Comparison of ENCODE assay signal across 10 cellular contexts in genomic region chr17:77735341-77736206, GRCh38.
A peak's percentile ranks its signal among the peaks of the same experiment; 100 is the strongest.
DNase-seq lines count a peak whose midpoint lies in the region; ATAC-seq and TF ChIP-seq lines count a peak whose summit lies in the region.
"Had no signal": no experiment of that assay in that cellular context is flagged by ENCODE, and none has a peak within 500 bp of the region (broad histone marks: within the 10 kb centered on the region; RNA-seq: fewer than 3 reads in every experiment).

No MANE protein-coding gene starts in this region.

- H3K4me2 ChIP-seq in DND-41 (ENCODE audit: insufficient read depth, low read length) (no peak overlapping the region), parathyroid adenoma (ENCODE audit: low read length) (no peak overlapping the region)

- no peak overlapping the region for H2AFZ ChIP-seq in DND-41 (ENCODE audit: low read depth, low read length)
- H2AFZ ChIP-seq in parathyroid adenoma = peak overlapping the region; percentile 71

- H3K4me1 ChIP-seq in DND-41 (ENCODE audit: insufficient read depth, low read length) (no peaks in the 10 kb centered on the region), endocrine pancreas (ENCODE audit: control insufficient read depth, insufficient read depth, low read length) (no peaks in the 10 kb centered on the region), parathyroid adenoma (peaks cover 6% of the 10 kb centered on the region)
- no peaks in the 10 kb centered on the region for H3K4me1 ChIP-seq in effector memory CD4-positive, alpha-beta T cell (ENCODE audit: control insufficient read depth, insufficient read depth, low read length, poor library complexity, severe bottlenecking)

- DNase-seq in DND-41 = peak; percentile 1
- peak; percentile 98 for DNase-seq in NCI-H2196 (lab: John Stamatoyannopoulos, UW; ENCODE audit: unreplicated experiment)
- DNase-seq in effector memory CD4-positive, alpha-beta T cell = no peak
- DNase-seq in SW 1271 (lab: John Stamatoyannopoulos, UW) = no peak
- DNase-seq in NCI-H524 treated with DMSO at 0.1 percent for 48 hours (lab: John Stamatoyannopoulos, UW) = no peak
- DNase-seq: activated naive CD8-positive, alpha-beta T cell treated with anti-CD3 and anti-CD28 coated beads, Interleukin-2, amount 10 ng/mL, durations not matched to agents 7 days and 5 days; naive B cell had no signal

- TF ChIP-seq CTCF in DND-41 (IDR thresholded peaks at IDR 0.05; ENCODE audit: borderline replicate concordance, extremely low read depth, low read length, poor library complexity, severe bottlenecking) (no peak), parathyroid adenoma (IDR thresholded peaks at IDR 0.05) (no peak)

- H3K27ac ChIP-seq in DND-41 (ENCODE audit: low read length) (no peak overlapping the region), parathyroid adenoma (peak overlapping the region; percentile 21)
- no peak overlapping the region for H3K27ac ChIP-seq in effector memory CD4-positive, alpha-beta T cell (ENCODE audit: insufficient read depth, low read length, poor library complexity, severe bottlenecking)

- H4K20me1 ChIP-seq in DND-41 (ENCODE audit: insufficient read depth, low read length) = no peaks in the 10 kb centered on the region

- H3K4me3 ChIP-seq in DND-41 (ENCODE audit: low read depth in 1 of 2, low read length in 2 of 2) = no peak overlapping the region
- H3K4me3 ChIP-seq in endocrine pancreas (ENCODE audit: control insufficient read depth, insufficient read depth, low read length) = no peak overlapping the region
- H3K4me3 ChIP-seq in parathyroid adenoma (ENCODE audit: low read depth, low read length) = no peak overlapping the region
- no peak overlapping the region for H3K4me3 ChIP-seq in effector memory CD4-positive, alpha-beta T cell (ENCODE audit: insufficient read depth, low read depth, low read length, poor library complexity, severe bottlenecking)

- H3K9ac ChIP-seq in DND-41 (ENCODE audit: low read depth, low read length) (no peak overlapping the region), endocrine pancreas (ENCODE audit: control insufficient read depth, insufficient read depth, low read length) (peak overlapping the region; percentile 12), parathyroid adenoma (no peak overlapping the region)

- H3K9me3 ChIP-seq in DND-41 (ENCODE audit: insufficient read depth, low read length, severe bottlenecking) (peaks cover 8% of the 10 kb centered on the region), endocrine pancreas (ENCODE audit: control insufficient read depth, low read length) (no peaks in the 10 kb centered on the region), parathyroid adenoma (ENCODE audit: control insufficient read depth, low read length) (no peaks in the 10 kb centered on the region)
- no peaks in the 10 kb centered on the region for H3K9me3 ChIP-seq in effector memory CD4-positive, alpha-beta T cell (ENCODE audit: control insufficient read depth, low read length)

- H3K36me3 ChIP-seq in DND-41 (ENCODE audit: insufficient read depth, low read length) = no peaks in the 10 kb centered on the region
- H3K36me3 ChIP-seq in endocrine pancreas (ENCODE audit: control insufficient read depth, insufficient read depth, low read length) = no peaks in the 10 kb centered on the region
- H3K36me3 ChIP-seq in parathyroid adenoma (ENCODE audit: control insufficient read depth, insufficient read depth, low read length) = no peaks in the 10 kb centered on the region
- no peaks in the 10 kb centered on the region for H3K36me3 ChIP-seq in effector memory CD4-positive, alpha-beta T cell (ENCODE audit: control insufficient read depth, insufficient read depth, low read length)

- ATAC-seq in DND-41 (ENCODE audit: insufficient read depth, low read depth) (no peak), HG02623 (IDR thresholded peaks at IDR 0.05; ENCODE audit: unreplicated experiment) (no peak)

- H3K79me2 ChIP-seq in DND-41 (ENCODE audit: insufficient read depth, low read length) (no peaks in the 10 kb centered on the region), parathyroid adenoma (no peaks in the 10 kb centered on the region)

- H3K27me3 ChIP-seq in DND-41 (ENCODE audit: insufficient read depth, low read length, poor library complexity) (no peaks in the 10 kb centered on the region), endocrine pancreas (ENCODE audit: control insufficient read depth, insufficient read depth, low read length) (no peaks in the 10 kb centered on the region), parathyroid adenoma (ENCODE audit: control insufficient read depth, insufficient read depth, low read length) (no peaks in the 10 kb centered on the region)
- H3K27me3 ChIP-seq in effector memory CD4-positive, alpha-beta T cell (replicated peaks; ENCODE audit: control insufficient read depth, insufficient read depth, low read length, poor library complexity, severe bottlenecking) = peaks cover 4% of the 10 kb centered on the region

Comparison
In these comparisons a context has a peak if more than half of its experiments do, and no peak if none do; other contexts are left out.
1. DNase-seq: peak in DND-41 (single experiment) and NCI-H2196 (single experiment); none in effector memory CD4-positive, alpha-beta T cell (0 of 3), SW 1271 (0 of 2) and NCI-H524 treated with DMSO at 0.1 percent for 48 hours (single experiment).